ENCODE assay signal across 12 cellular contexts in genomic region chrX:97065973-97066372, GRCh38.
"Had no signal": no experiment of that assay in that cellular context is flagged by ENCODE, and none has a peak within 500 bp of the region (broad histone marks: within the 10 kb centered on the region; RNA-seq: fewer than 3 reads in every experiment).

No MANE protein-coding gene starts in this region.

- ATAC-seq: activated CD4-positive, CD25-positive, alpha-beta regulatory T cell treated with anti-CD3 and anti-CD28 coated beads, Interleukin-2, amount 50 U/mL, for 24 hours; activated T-helper 17 cell treated with anti-CD3 and anti-CD28 coated beads, Interleukin-2, amount 50 U/mL, for 72 hours; body of pancreas; right lobe of liver had no signal

- DNase-seq: activated naive CD4-positive, alpha-beta T cell treated with anti-CD3 and anti-CD28 coated beads, Interleukin-2, amount 10 ng/mL, durations not matched to agents 7 days and 5 days; activated T-cell treated with anti-CD3 and anti-CD28 coated beads for 4 hours; body of pancreas; endodermal cell; hypothalamus; right lobe of liver; spleen; stomach had no signal

- H3K27ac ChIP-seq: body of pancreas, prostate gland, right lobe of liver, spleen, stomach, thoracic aorta had no signal

- H3K4me1 ChIP-seq: body of pancreas, prostate gland, right lobe of liver, spleen, stomach had no signal

- H3K36me3 ChIP-seq: prostate gland, right lobe of liver, spleen, stomach, thoracic aorta had no signal

- H3K9me3 Mint-ChIP-seq: activated naive CD4-positive, alpha-beta T cell treated with anti-CD3 and anti-CD28 coated beads, Interleukin-2, amount 10 ng/mL, durations not matched to agents 7 days and 5 days; activated T-helper 17 cell treated with anti-CD3 and anti-CD28 coated beads, Interleukin-2, amount 50 U/mL, for 72 hours; endodermal cell had no signal

- H3K4me1 Mint-ChIP-seq: activated T-helper 17 cell treated with anti-CD3 and anti-CD28 coated beads, Interleukin-2, amount 50 U/mL, for 72 hours; endodermal cell had no signal

- H3K27me3 Mint-ChIP-seq: activated naive CD4-positive, alpha-beta T cell treated with anti-CD3 and anti-CD28 coated beads, Interleukin-2, amount 10 ng/mL, durations not matched to agents 7 days and 5 days; activated T-helper 17 cell treated with anti-CD3 and anti-CD28 coated beads, Interleukin-2, amount 50 U/mL, for 72 hours had no signal

- H3K4me3 ChIP-seq: body of pancreas, prostate gland, right lobe of liver, spleen, stomach, thoracic aorta had no signal

- H3K9me3 ChIP-seq: body of pancreas, prostate gland, spleen, stomach, thoracic aorta had no signal

- H3K4me3 Mint-ChIP-seq: activated naive CD4-positive, alpha-beta T cell treated with anti-CD3 and anti-CD28 coated beads, Interleukin-2, amount 10 ng/mL, durations not matched to agents 7 days and 5 days; activated T-helper 17 cell treated with anti-CD3 and anti-CD28 coated beads, Interleukin-2, amount 50 U/mL, for 72 hours; endodermal cell had no signal

- H3K27me3 ChIP-seq: body of pancreas, right lobe of liver, spleen, stomach had no signal

- H3K36me3 Mint-ChIP-seq: activated naive CD4-positive, alpha-beta T cell treated with anti-CD3 and anti-CD28 coated beads, Interleukin-2, amount 10 ng/mL, durations not matched to agents 7 days and 5 days had no signal

- H3K27ac Mint-ChIP-seq: activated naive CD4-positive, alpha-beta T cell treated with anti-CD3 and anti-CD28 coated beads, Interleukin-2, amount 10 ng/mL, durations not matched to agents 7 days and 5 days; activated T-helper 17 cell treated with anti-CD3 and anti-CD28 coated beads, Interleukin-2, amount 50 U/mL, for 72 hours; endodermal cell had no signal
